In genomic region chr9:109941771-109942170, GRCh38 we compare ENCODE assay signal across 20 cellular contexts.
DNase-seq lines count a peak whose midpoint lies in the region; ATAC-seq, FAIRE-seq and TF ChIP-seq lines count a peak whose summit lies in the region.
"Had no signal": no experiment of that assay in that cellular context is flagged by ENCODE, and none has a peak within 500 bp of the region (broad histone marks: within the 10 kb centered on the region; RNA-seq: fewer than 3 reads in every experiment).

No MANE protein-coding gene starts in this region.

- H3K4me2 ChIP-seq in BLaER1, result peak overlapping the region; percentile 65
- H3K4me2 ChIP-seq: KMS-11 had no signal

- H3K4me3 Mint-ChIP-seq in Calu3 (ENCODE audit: low read depth, unreplicated experiment), result no peak overlapping the region
- H3K4me3 Mint-ChIP-seq: CD4-positive, alpha-beta memory T cell had no signal

- H3K4me1 Mint-ChIP-seq in Calu3 (ENCODE audit: low read depth, unreplicated experiment), result no peaks in the 10 kb centered on the region

- H4K20me1 ChIP-seq in BLaER1, result no peaks in the 10 kb centered on the region

- peaks cover 3% of the 10 kb centered on the region for H3K9me3 Mint-ChIP-seq in Calu3 (ENCODE audit: low read depth, unreplicated experiment)
- H3K9me3 Mint-ChIP-seq: CD4-positive, alpha-beta memory T cell had no signal

- no peak overlapping the region for H3K4me3 ChIP-seq in BLaER1
- H3K4me3 ChIP-seq: GM23248, HAP-1 had no signal

- DNase-seq in GM12891 (ENCODE audit: insufficient read length, low spot score) (no peak), NCI-H69 (lab: John Stamatoyannopoulos, UW) (peak; percentile 39), cerebellum (ENCODE audit: low spot score) (peak; percentile 23), iPS-NIHi7 (ENCODE audit: extremely low spot score) (no peak), Calu3 (no peak), ecto neural progenitor cell (ENCODE audit: low spot score) (no peak)
- DNase-seq: 8988T; CD4-positive, alpha-beta memory T cell; DMS79 treated with DMSO at 0.1 percent for 48 hours; EL; GM23248 had no signal

- TF ChIP-seq CTCF in Calu3 (IDR thresholded peaks at IDR 0.05; ENCODE audit: unreplicated experiment), result no peak

- H3K9me3 ChIP-seq in BLaER1, result no peaks in the 10 kb centered on the region
- H3K9me3 ChIP-seq: HAP-1 had no signal

- no peaks in the 10 kb centered on the region for H3K27me3 ChIP-seq in BLaER1

- H3K27ac ChIP-seq in BLaER1, result no peak overlapping the region
- H3K27ac ChIP-seq: C4-2B, GM23248, HL-60, KMS-11 had no signal

- TF ChIP-seq POLR2A in GM12891 (IDR thresholded peaks at IDR 0.05; ENCODE audit: low read depth, low read length), result no peak

- intact Hi-C loops in Calu3 (cut with micrococcal nuclease; ENCODE audit: unreplicated experiment), result no loop called here

- H3K4me1 ChIP-seq in BLaER1, result peaks cover 17% of the 10 kb centered on the region
- H3K4me1 ChIP-seq: HAP-1 had no signal

- no peaks in the 10 kb centered on the region for H3K27me3 Mint-ChIP-seq in Calu3 (ENCODE audit: unreplicated experiment)

- no peaks in the 10 kb centered on the region for H3K36me3 ChIP-seq in BLaER1
- H3K36me3 ChIP-seq: HAP-1 had no signal

- FAIRE-seq in GM12891 (lab: Jason Lieb, UNC), result peak; percentile 38
- FAIRE-seq: G401.6, GM12892, GM19239 had no signal

- H3K27ac Mint-ChIP-seq in Calu3 (ENCODE audit: unreplicated experiment), result no peak overlapping the region
- H3K27ac Mint-ChIP-seq: CD4-positive, alpha-beta memory T cell had no signal

- CTCF ChIA-PET in Calu3 (lab: Charles Lee), result no interaction called here

- no TSS peak for BruUV-seq in Calu3 (replicated peaks; lab: Mats Ljungman, UMichigan)

- H3K36me3 Mint-ChIP-seq in Calu3 (ENCODE audit: insufficient read depth, unreplicated experiment), result no peaks in the 10 kb centered on the region
- H3K36me3 Mint-ChIP-seq: CD4-positive, alpha-beta memory T cell had no signal

- ATAC-seq in GM21526 (IDR thresholded peaks at IDR 0.05; ENCODE audit: low FRiP score, unreplicated experiment), result no peak

- no peak overlapping the region for H3K9ac ChIP-seq in BLaER1
- H3K9ac ChIP-seq: GM23248, KMS-11 had no signal

TF ChIP-seq in GM12891, 5 proteins besides CTCF, POLR2A, EP300 and RAD21:
- TF ChIP-seq PAX5 (IDR thresholded peaks at IDR 0.05; ENCODE audit: insufficient read depth, low read length, severe bottlenecking), result no peak
- no peak for TF ChIP-seq TAF1 (IDR thresholded peaks at IDR 0.05; ENCODE audit: low read depth, low read length)
- TF ChIP-seq SPI1 (IDR thresholded peaks at IDR 0.05; ENCODE audit: low read depth, low read length), result no peak
- TF ChIP-seq POLR2AphosphoS5 (IDR thresholded peaks at IDR 0.05; ENCODE audit: low read depth, low read length), result no peak
- no peak for TF ChIP-seq POU2F2 (IDR thresholded peaks at IDR 0.05; ENCODE audit: low read depth, low read length)

Comparison
In these comparisons a context has a peak if more than half of its experiments do, and no peak if none do; other contexts are left out.
1. DNase-seq: peak in NCI-H69 (single experiment) and cerebellum (single experiment); none in GM12891 (single experiment), iPS-NIHi7 (single experiment), Calu3 (single experiment) and ecto neural progenitor cell (single experiment).